In genomic region chr7:150898475-150899011, GRCh38 we compare ENCODE assay signal across 1 cellular context.
A peak's percentile ranks its signal among the peaks of the same experiment; 100 is the strongest.
TF ChIP-seq lines count a peak whose summit lies in the region.

No MANE protein-coding gene starts in this region.

TF ChIP-seq in K562, 482 proteins besides CTCF, POLR2A, EP300 and RAD21 (continued from another document and continues in another):
- TF ChIP-seq KAT7 (CRISPR knock-in tag; IDR thresholded peaks at IDR 0.05; ENCODE audit: borderline replicate concordance) (no peak), CLOCK (CRISPR knock-in tag; IDR thresholded peaks at IDR 0.05; ENCODE audit: borderline replicate concordance) (no peak), BCOR (IDR thresholded peaks at IDR 0.05) (0 out of 2 replicates have a peak, but pooled peaks have one; percentile 59), ARNT (IDR thresholded peaks at IDR 0.05) (peak in 1 of 2 experiments; percentile 17; a peak in 1 of 4 replicates), XRCC4 (IDR thresholded peaks at IDR 0.05; ENCODE audit: extremely low read depth, insufficient read depth, insufficient read length) (no peak), ZNF655 (CRISPR knock-in tag; IDR thresholded peaks at IDR 0.05) (no peak), MCM7 (IDR thresholded peaks at IDR 0.05) (no peak), ZNF143 (CRISPR knock-in tag; IDR thresholded peaks at IDR 0.05) (no peak), TAF7 (tag; IDR thresholded peaks at IDR 0.05) (no peak), TAF9B (IDR thresholded peaks at IDR 0.05; ENCODE audit: partially characterized antibody) (no peak), SLC30A9 (CRISPR knock-in tag; IDR thresholded peaks at IDR 0.05) (no peak), CHD4 (IDR thresholded peaks at IDR 0.05; ENCODE audit: insufficient read depth, insufficient replicate concordance, low read depth, low read length, poor library complexity, severe bottlenecking) (no peak), ZNF79 (CRISPR knock-in tag; IDR thresholded peaks at IDR 0.05; ENCODE audit: low read depth) (no peak), LARP7 (IDR thresholded peaks at IDR 0.05) (no peak), FOS (IDR thresholded peaks at IDR 0.05; ENCODE audit: extremely low read depth, insufficient read length) (no peak), ZNF644 (tag; IDR thresholded peaks at IDR 0.05; ENCODE audit: low read depth) (no peak), KLF6 (CRISPR knock-in tag; IDR thresholded peaks at IDR 0.05; ENCODE audit: borderline replicate concordance) (no peak), ZNF407 (IDR thresholded peaks at IDR 0.05; ENCODE audit: low read depth) (0 out of 2 replicates have a peak, but pooled peaks have one; percentile 13), CBX1 (IDR thresholded peaks at IDR 0.05; ENCODE audit: low read depth) (no peak), RERE (CRISPR knock-in tag; IDR thresholded peaks at IDR 0.05; ENCODE audit: borderline replicate concordance) (no peak), SREBF2 (CRISPR knock-in tag; IDR thresholded peaks at IDR 0.05) (no peak), SAFB (IDR thresholded peaks at IDR 0.05; ENCODE audit: borderline replicate concordance, low read depth, low read length) (peak; percentile 43; the same call in 1 of the 2 replicates), CBX8 (IDR thresholded peaks at IDR 0.05; ENCODE audit: borderline replicate concordance, extremely low read depth, low read depth, low read length, poor library complexity, severe bottlenecking) (no peak), ZNF586 (CRISPR knock-in tag; conservative IDR thresholded peaks at IDR 0.05) (no peak), SIN3B (IDR thresholded peaks at IDR 0.05; ENCODE audit: low read depth) (no peak; the same call in 1 of the 2 replicates), FOXP4 (CRISPR knock-in tag; IDR thresholded peaks at IDR 0.05; ENCODE audit: borderline replicate concordance) (no peak), CCAR2 (IDR thresholded peaks at IDR 0.05; ENCODE audit: low read depth, low read length) (0 out of 2 replicates have a peak, but pooled peaks have one; percentile 49), PML (IDR thresholded peaks at IDR 0.05; ENCODE audit: low read length) (no peak), RBM25 (IDR thresholded peaks at IDR 0.05; ENCODE audit: low read depth, low read length, severe bottlenecking) (no peak), SMARCC2 (IDR thresholded peaks at IDR 0.05; ENCODE audit: low read depth) (no peak), ZNF277 (CRISPR knock-in tag; IDR thresholded peaks at IDR 0.05; ENCODE audit: borderline replicate concordance) (no peak), RFX1 (IDR thresholded peaks at IDR 0.05) (no peak), HOMEZ (CRISPR knock-in tag; IDR thresholded peaks at IDR 0.05) (no peak), ZNF76 (CRISPR knock-in tag; IDR thresholded peaks at IDR 0.05; ENCODE audit: borderline replicate concordance) (0 out of 2 replicates have a peak, but pooled peaks have one; percentile 35), COPS2 (conservative IDR thresholded peaks at IDR 0.05) (no peak), RNF2 (IDR thresholded peaks at IDR 0.05) (0 out of 2 replicates have a peak, but pooled peaks have one; percentile 17)
